ENCODE assay signal across 31 cellular contexts in genomic region chr7:131769241-131769640, GRCh38.
DNase-seq lines count a peak whose midpoint lies in the region; ATAC-seq, FAIRE-seq and TF ChIP-seq lines count a peak whose summit lies in the region.
"Had no signal": no experiment of that assay in that cellular context is flagged by ENCODE, and none has a peak within 500 bp of the region (broad histone marks: within the 10 kb centered on the region; RNA-seq: fewer than 3 reads in every experiment).

No MANE protein-coding gene starts in this region.

- no peak overlapping the region for H3K9ac ChIP-seq in PC-3 (ENCODE audit: low read length)
- H3K9ac ChIP-seq: BLaER1 had no signal

- H3K4me3 ChIP-seq in A549 (no peak overlapping the region), PC-3 (ENCODE audit: low read length) (no peak overlapping the region), fibroblast of mammary gland (ENCODE audit: control insufficient read depth, low read depth, low read length) (no peak overlapping the region)
- H3K4me3 ChIP-seq: BLaER1, esophagus muscularis mucosa, right lobe of liver, testis had no signal

- no peak for TF ChIP-seq POLR2A in A549 (IDR thresholded peaks at IDR 0.05; ENCODE audit: low read length)

- DNase-seq in A549 (ENCODE audit: low read depth in 1 of 2, low spot score in 1 of 2) (peak; percentile 13 to 39), GM04504 (ENCODE audit: low read depth) (peak; percentile 10), PC-3 (peak; percentile 95), fibroblast of mammary gland (ENCODE audit: low read depth) (peak; percentile 18), epidermal melanocyte (ENCODE audit: insufficient read length, low spot score) (no peak), superior temporal gyrus (ENCODE audit: extremely low spot score) (no peak)
- DNase-seq in activated naive CD4-positive, alpha-beta T cell (lab: John Stamatoyannopoulos, UW) = no peak
- DNase-seq: activated CD4-positive, alpha-beta memory T cell treated with anti-CD3 and anti-CD28 coated beads for 36 hours; activated CD8-positive, alpha-beta memory T cell treated with anti-CD3 and anti-CD28 coated beads, Interleukin-2, amount 50 U/mL, for 4 hours; activated naive CD4-positive, alpha-beta T cell treated with anti-CD3 and anti-CD28 coated beads, Interleukin-2, amount 50 U/mL, for 16 hours; amygdala; effector CD8-positive, alpha-beta T cell; hypothalamus; immature natural killer cell; MM.1S; NCI-H1436 treated with DMSO at 0.1 percent for 48 hours; NCI-H446; NCI-H774; right lobe of liver; stimulated activated CD4-positive, alpha-beta T cell treated with anti-CD3 and anti-CD28 coated beads, Interleukin-4, amount 100 ng/mL, for 4 hours; testis had no signal

- no peaks in the 10 kb centered on the region for H3K9me2 ChIP-seq in PC-3 (replicated peaks; ENCODE audit: low read length)

- H3K9me3 ChIP-seq in A549 = no peaks in the 10 kb centered on the region
- no peaks in the 10 kb centered on the region for H3K9me3 ChIP-seq in PC-3 (ENCODE audit: low read length)
- H3K9me3 ChIP-seq: BLaER1, esophagus muscularis mucosa, neutrophil, right lobe of liver, testis had no signal

- no peaks in the 10 kb centered on the region for H3K36me3 ChIP-seq in PC-3 (ENCODE audit: low read depth, low read length)
- H3K36me3 ChIP-seq: BLaER1, esophagus muscularis mucosa, neutrophil, right lobe of liver had no signal

- FAIRE-seq in A549 (lab: Jason Lieb, UNC) = no peak
- FAIRE-seq: colon, GM12891, TTC549 had no signal

- CTCF ChIA-PET in A549 (lab: Yijun Ruan, JAX) = interaction anchor here (1.0 to 1.4 kb wide), 2 partner anchors 10 to 16 kb away, joined by 3 to 6 read pairs; no protein-coding TSS in a partner anchor
- CTCF ChIA-PET in PC-3 (lab: Charles Lee) = no interaction called here

- H3F3A ChIP-seq in PC-3 (ENCODE audit: low read length, unreplicated experiment) = no peaks in the 10 kb centered on the region

- no TSS peak for BruUV-seq in PC-3 (replicated peaks; lab: Mats Ljungman, UMichigan)

- H3K27ac ChIP-seq in A549 = no peak overlapping the region
- peak overlapping the region; percentile 45 for H3K27ac ChIP-seq in PC-3 (ENCODE audit: low read length)
- H3K27ac ChIP-seq: BLaER1, esophagus muscularis mucosa, neutrophil, right lobe of liver, testis had no signal

- POLR2A ChIA-PET in A549 (lab: Yijun Ruan, JAX) = no interaction called here
- POLR2A ChIA-PET in PC-3 (lab: Charles Lee; ENCODE audit: unreplicated experiment) = no interaction called here

- ATAC-seq in A549 (peak; percentile 50 to 56; a peak in 3 of 6 replicates), PC-3 (peak; percentile 98), HG03571 (IDR thresholded peaks at IDR 0.05; ENCODE audit: unreplicated experiment) (no peak)
- ATAC-seq: activated CD4-positive, CD25-positive, alpha-beta regulatory T cell treated with anti-CD3 and anti-CD28 coated beads, Interleukin-2, amount 50 U/mL, for 24 hours; left lobe of liver; right lobe of liver; stimulated activated memory B cell treated with anti-CD40 and anti-IgM and Interleukin-4, amounts not matched to agents 10 μg/mL and 1 μg/mL and 100 μg/mL, for 72 hours had no signal

- 5% methylated on average over 2 of the region's 2 CpGs for WGBS in A549 (ENCODE audit: missing lambda C conversion rate)

- H3K4me2 ChIP-seq in A549 = peak overlapping the region; percentile 39
- peak overlapping the region; percentile 15 for H3K4me2 ChIP-seq in PC-3 (ENCODE audit: low read length)
- H3K4me2 ChIP-seq: BLaER1 had no signal

- no peaks in the 10 kb centered on the region for H3K79me2 ChIP-seq in PC-3 (ENCODE audit: low read length)

- TF ChIP-seq CTCF in A549 (IDR thresholded peaks at IDR 0.05) = no peak
- no peak for TF ChIP-seq CTCF in PC-3 (conservative IDR thresholded peaks at IDR 0.05; ENCODE audit: low read depth, low read length)
- TF ChIP-seq CTCF in fibroblast of mammary gland (conservative IDR thresholded peaks at IDR 0.05; ENCODE audit: control insufficient read depth, insufficient read depth, low read depth, low read length) = no peak

- no peaks in the 10 kb centered on the region; the same call in 1 of the 2 replicates for H3K27me3 ChIP-seq in PC-3 (ENCODE audit: low read length)
- H3K27me3 ChIP-seq: BLaER1, esophagus muscularis mucosa, neutrophil, right lobe of liver, testis had no signal

- H3K4me1 ChIP-seq in A549 (peaks cover 7% of the 10 kb centered on the region; the same call in 2 of the 3 replicates), PC-3 (ENCODE audit: insufficient read depth, low read length) (peaks cover 21% of the 10 kb centered on the region)
- H3K4me1 ChIP-seq: BLaER1, esophagus muscularis mucosa, right lobe of liver, testis had no signal

- no peak for TF ChIP-seq RAD21 in A549 (conservative IDR thresholded peaks at IDR 0.05 in 1 of 2, IDR thresholded peaks at IDR 0.05 in 1 of 2)

- TF ChIP-seq EP300 in A549 (IDR thresholded peaks at IDR 0.05) = no peak

- no peak overlapping the region for H2AFZ ChIP-seq in PC-3 (ENCODE audit: low read length)

- intact Hi-C loops in PC-3 (cut with micrococcal nuclease) = no loop called here

- H4K20me1 ChIP-seq in PC-3 (ENCODE audit: low read length) = no peaks in the 10 kb centered on the region
- H4K20me1 ChIP-seq: BLaER1 had no signal

TF ChIP-seq in A549, 52 proteins besides CTCF, POLR2A, EP300 and RAD21:
- TF ChIP-seq CHD4 (IDR thresholded peaks at IDR 0.05; ENCODE audit: borderline replicate concordance) = no peak
- peak; percentile 29; the same call in 1 of the 2 replicates for TF ChIP-seq JUNB (IDR thresholded peaks at IDR 0.05)

Comparison
In these comparisons a context has a peak if more than half of its experiments do, and no peak if none do; other contexts are left out.
1. DNase-seq: peak in A549 (2 of 2), GM04504 (single experiment), PC-3 (single experiment) and fibroblast of mammary gland (single experiment); none in epidermal melanocyte (single experiment), superior temporal gyrus (single experiment) and activated naive CD4-positive, alpha-beta T cell (0 of 4).